ENCODE assay signal across 8 cellular contexts in the genomic region with DNA sequence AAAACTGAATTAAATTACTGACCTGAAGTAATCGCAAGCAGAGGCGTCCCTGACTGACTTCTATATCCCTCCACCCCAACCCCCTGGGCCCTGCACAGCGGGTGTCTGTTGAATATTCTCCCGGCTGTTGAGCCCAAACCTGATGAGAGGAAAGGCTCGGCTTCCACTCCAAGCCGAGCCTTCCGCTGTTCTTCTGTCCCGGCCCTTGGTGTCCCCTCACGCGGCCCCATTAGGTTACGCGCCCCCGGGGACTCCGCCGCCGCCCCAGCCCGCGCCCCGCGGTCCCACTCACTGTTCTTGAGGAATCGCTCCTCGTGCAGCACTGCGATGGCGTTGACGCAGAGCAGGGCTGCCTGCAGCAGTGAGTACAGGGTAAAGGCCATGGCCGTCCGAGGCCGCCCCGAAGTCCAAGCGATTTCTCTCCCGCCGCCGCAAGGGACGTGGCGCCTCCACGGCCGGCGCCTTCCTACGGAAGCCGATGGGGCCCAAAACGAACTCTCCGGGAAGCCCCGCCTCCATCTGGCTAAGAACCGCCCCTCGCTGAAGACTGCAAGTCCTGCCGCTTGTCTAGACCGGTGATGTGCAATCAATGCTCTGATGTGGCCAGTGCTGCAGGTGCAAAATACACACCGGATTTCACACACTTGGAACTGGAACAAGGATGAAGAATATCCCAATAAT. TPM values are rescaled to one million over a fixed set of nuclear protein-coding genes. Genes with fewer than 3 reads are reported as not detected.
A peak's percentile ranks its signal among the peaks of the same experiment; 100 is the strongest.
DNase-seq lines count a peak whose midpoint lies in the region; ATAC-seq and TF ChIP-seq lines count a peak whose summit lies in the region.

A gene with protein sequence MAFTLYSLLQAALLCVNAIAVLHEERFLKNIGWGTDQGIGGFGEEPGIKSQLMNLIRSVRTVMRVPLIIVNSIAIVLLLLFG (minus strand): TSS at position 470 of the 681 bp plus-strand sequence. CDS start 87 bp downstream, at position 383.

- peaks cover under 1% of the 10 kb centered on the region for H3K27me3 Mint-ChIP-seq in T-helper 17 cell

- DNase-seq in GM13976 (ENCODE audit: low spot score) (peak; percentile 92), NCI-H146 treated with DMSO at 0.1 percent for 48 hours (lab: John Stamatoyannopoulos, UW; ENCODE audit: unreplicated experiment) (peak; percentile 97), T-helper 17 cell (peak; percentile 71 to 81 (median 76)), amygdala (lab: John Stamatoyannopoulos, UW) (peak in 55 of 56 donors; percentile 26 to 90 (median 82)), right cardiac atrium (peak; percentile 93 to 96 (median 96)), renal cortical epithelial cell (ENCODE audit: low read depth) (peak; percentile 71), aorta (peak; percentile 95 to 98)

- H3K4me3 ChIP-seq in right cardiac atrium (ENCODE audit: low read length), result peak within 1 kb of the TSS; percentile 96
- peak within 1 kb of the TSS; percentile 95 to 100 for H3K4me3 ChIP-seq in aorta (ENCODE audit: low read length in 2 of 2)

- ATAC-seq in HG02852 (IDR thresholded peaks at IDR 0.05; ENCODE audit: unreplicated experiment) (peak; percentile 88), T-helper 17 cell (peak; percentile 96), right cardiac atrium (peak; percentile 98), aorta (ENCODE audit: low FRiP score) (peak; percentile 98)

- no peak within 1 kb of the TSS for H3K27ac Mint-ChIP-seq in T-helper 17 cell

- no peak within 1 kb of the TSS for H3K4me3 Mint-ChIP-seq in T-helper 17 cell

- in situ Hi-C loops in GM13976 (cut with MboI; ENCODE audit: low sequenced_read_pairs, unreplicated experiment), result no loop called here

- H3K4me1 Mint-ChIP-seq in T-helper 17 cell, result no peaks in the 10 kb centered on the region

- H3K36me3 ChIP-seq in aorta (ENCODE audit: control insufficient read depth in 1 of 2, insufficient read depth in 2 of 2, low read length in 1 of 2), result no peaks in the 10 kb centered on the region

- no peaks in the 10 kb centered on the region for H3K36me3 Mint-ChIP-seq in T-helper 17 cell (ENCODE audit: low read depth)

- H3K4me1 ChIP-seq in right cardiac atrium (ENCODE audit: control insufficient read depth, insufficient read depth, low read length) (peaks cover 8% of the 10 kb centered on the region), aorta (ENCODE audit: control insufficient read depth in 1 of 2, insufficient read depth in 2 of 2, low read length in 2 of 2) (peaks cover 0 to 2% of the 10 kb centered on the region in 2 donors)

- no peaks in the 10 kb centered on the region for H3K9me3 ChIP-seq in T-helper 17 cell (ENCODE audit: control insufficient read depth, low read length, poor library complexity, severe bottlenecking)
- no peaks in the 10 kb centered on the region for H3K9me3 ChIP-seq in right cardiac atrium (ENCODE audit: control insufficient read depth, low read length)
- H3K9me3 ChIP-seq in aorta (ENCODE audit: control insufficient read depth, low read length), result no peaks in the 10 kb centered on the region

- H3K27ac ChIP-seq in right cardiac atrium (ENCODE audit: low read length) (peak within 1 kb of the TSS; percentile 87), aorta (ENCODE audit: low read depth in 1 of 2, low read length in 2 of 2) (peak within 1 kb of the TSS in 1 of 2 donors; percentile 66)

- H3K27me3 ChIP-seq in right cardiac atrium (ENCODE audit: control insufficient read depth, insufficient read depth), result no peaks in the 10 kb centered on the region
- H3K27me3 ChIP-seq in aorta (ENCODE audit: control insufficient read depth in 1 of 2, insufficient read depth in 2 of 2, low read length in 1 of 2), result no peaks in the 10 kb centered on the region

- intact Hi-C loops in right cardiac atrium (cut with DNase I) (no loop called here), aorta (cut with DNase I) (loop anchor here (2.0 to 5.0 kb wide), 2 partner anchors 25 to 39 kb away; partner anchors contain the start of gene HDHD2 (in 1 of the 2))

- no peak for TF ChIP-seq CTCF in GM13976 (IDR thresholded peaks at IDR 0.05; ENCODE audit: borderline replicate concordance, control extremely low read depth, extremely low read depth, insufficient read depth, missing control alignments)

- under 1% methylated on average over 48 of the region's 48 CpGs for WGBS in right cardiac atrium
- 0% methylated on average over 48 of the region's 48 CpGs for WGBS in aorta, 2 donors

RNA-seq across cellular contexts. Expression of the gene that starts here (rescaled TPM):
- total RNA-seq in T-helper 17 cell (1 to 10 TPM; 4.9 to 5.0 TPM), right cardiac atrium (10 to 100 TPM in 1 of 4 donors, 1 to 10 TPM in 3; 8.8 to 12.4 (median 9.4) TPM), renal cortical epithelial cell (19.9 and 22.6 TPM in 2 replicates), aorta (10 to 100 TPM in 1 of 2 donors, 1 to 10 TPM in 1; 9.8 to 10.6 TPM)
- polyA plus RNA-seq in right cardiac atrium (16.8 TPM), aorta (10 to 100 TPM; 10.9 to 19.5 TPM)

Comparison
In these comparisons a context has a peak if more than half of its experiments do, and no peak if none do; other contexts are left out.
1. intact Hi-C loops: an anchor here in aorta (2.0 to 5.0 kb wide); none called in right cardiac atrium.